In genomic region chr7:2521341-2521745, GRCh38 we compare ENCODE assay signal across 2 cellular contexts.
TF ChIP-seq lines count a peak whose summit lies in the region.

No MANE protein-coding gene starts in this region.

TF ChIP-seq in H1, 55 proteins besides CTCF, POLR2A, EP300 and RAD21:
- TF ChIP-seq HDAC2 (IDR thresholded peaks at IDR 0.05; ENCODE audit: borderline replicate concordance in 1 of 2, low read depth in 2 of 2, low read length in 2 of 2) (no peak), POU5F1 (IDR thresholded peaks at IDR 0.05; ENCODE audit: low read depth, low read length) (no peak), ZNF274 (IDR thresholded peaks at IDR 0.05; ENCODE audit: borderline replicate concordance, extremely low read depth, low read length) (no peak), CBX5 (IDR thresholded peaks at IDR 0.05; ENCODE audit: low read depth, low read length) (no peak), E2F6 (IDR thresholded peaks at IDR 0.05) (no peak), CHD1 (IDR thresholded peaks at IDR 0.05; ENCODE audit: low read depth, low read length) (no peak), MAFK (IDR thresholded peaks at IDR 0.05; ENCODE audit: low read depth, low read length) (no peak), BCL11A (IDR thresholded peaks at IDR 0.05; ENCODE audit: low read depth in 2 of 2, low read length in 2 of 2) (no peak), RBBP5 (IDR thresholded peaks at IDR 0.05; ENCODE audit: borderline replicate concordance, low read depth, low read length) (no peak), CHD2 (IDR thresholded peaks at IDR 0.05; ENCODE audit: low read length) (no peak), HDAC6 (IDR thresholded peaks at IDR 0.05; ENCODE audit: low read depth, low read length) (no peak), GABPA (IDR thresholded peaks at IDR 0.05; ENCODE audit: borderline replicate concordance, insufficient read depth, low read length) (no peak), SP2 (IDR thresholded peaks at IDR 0.05; ENCODE audit: low read length) (no peak), ATF2 (IDR thresholded peaks at IDR 0.05; ENCODE audit: low read length) (no peak), FOSL1 (IDR thresholded peaks at IDR 0.05; ENCODE audit: insufficient read depth, low read depth, low read length) (no peak), KDM1A (IDR thresholded peaks at IDR 0.05; ENCODE audit: borderline replicate concordance, low read length) (no peak)

TF ChIP-seq in HEK293T, 16 proteins besides CTCF, POLR2A, EP300 and RAD21:
- TF ChIP-seq CTBP1 (IDR thresholded peaks at IDR 0.05; ENCODE audit: borderline replicate concordance) (no peak), FOXK2 (IDR thresholded peaks at IDR 0.05) (no peak), LEF1 (IDR thresholded peaks at IDR 0.05; ENCODE audit: borderline replicate concordance) (no peak), HDGF (IDR thresholded peaks at IDR 0.05; ENCODE audit: borderline replicate concordance) (no peak), SUZ12 (IDR thresholded peaks at IDR 0.05) (no peak), SP1 (IDR thresholded peaks at IDR 0.05) (no peak)
